Comparison of ENCODE assay signal across 26 cellular contexts in the genomic region with DNA sequence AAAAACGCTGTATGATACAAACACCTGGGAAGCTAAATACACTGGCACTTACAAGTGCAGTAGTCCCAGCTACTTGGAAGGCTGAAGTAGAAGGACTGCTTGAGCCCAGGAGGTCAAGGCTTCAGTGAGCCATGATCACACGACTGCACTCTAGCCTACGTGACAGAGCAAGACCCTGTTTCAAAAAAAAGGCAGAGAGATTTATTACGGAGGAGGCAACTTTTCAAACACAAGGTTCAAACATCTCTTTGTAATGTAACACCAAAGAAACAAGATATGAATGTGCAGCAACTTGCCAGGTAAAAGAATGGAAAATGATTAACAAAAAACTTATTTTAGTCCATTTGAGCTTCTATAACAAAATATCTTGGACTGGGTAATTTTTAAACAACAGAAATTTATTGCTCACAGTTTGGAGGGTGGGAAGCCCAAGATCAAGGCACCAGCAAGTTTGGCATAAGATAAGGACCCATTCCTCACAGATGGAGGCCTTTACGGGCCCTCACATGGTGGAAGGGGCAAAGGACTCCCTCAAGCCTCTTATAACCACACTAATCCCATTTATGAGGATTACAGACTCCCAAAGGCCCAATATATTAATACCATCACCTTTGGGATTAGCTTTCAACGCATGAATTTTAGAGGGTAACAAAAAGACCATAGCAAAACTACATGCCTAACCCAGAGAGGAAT.
DNase-seq lines count a peak whose midpoint lies in the region; ATAC-seq and TF ChIP-seq lines count a peak whose summit lies in the region.
"Had no signal": no experiment of that assay in that cellular context is flagged by ENCODE, and none has a peak within 500 bp of the region (broad histone marks: within the 10 kb centered on the region; RNA-seq: fewer than 3 reads in every experiment).

No MANE protein-coding gene starts in this region.

- no peak overlapping the region for H2BK15ac ChIP-seq in mesenchymal stem cell (ENCODE audit: low read depth, poor library complexity, severe bottlenecking)

- H4K8ac ChIP-seq in mesenchymal stem cell (ENCODE audit: low read length): no peak overlapping the region

- no peaks in the 10 kb centered on the region for H3K36me3 ChIP-seq in body of pancreas (replicated peaks in 1 of 2; ENCODE audit: insufficient read depth in 1 of 2, low read depth in 2 of 2)
- H3K36me3 ChIP-seq in mesenchymal stem cell (ENCODE audit: control insufficient read depth in 1 of 2, insufficient read depth in 2 of 2, low read depth in 1 of 2, low read length in 2 of 2): no peaks in the 10 kb centered on the region
- H3K36me3 ChIP-seq in testis (ENCODE audit: low read depth, missing control alignments): no peaks in the 10 kb centered on the region
- H3K36me3 ChIP-seq: right atrium auricular region, spleen, suprapubic skin had no signal

- no peak overlapping the region for H2AFZ ChIP-seq in mesenchymal stem cell (ENCODE audit: low read depth, low read length)

- no peak overlapping the region for H2AK5ac ChIP-seq in mesenchymal stem cell (ENCODE audit: low read length, severe bottlenecking)

- CTCF ChIA-PET in HEK293T (lab: Yijun Ruan, JAX): interaction anchor here (1.1 kb wide), 1 partner anchor 226 kb away, joined by 3 read pairs; no protein-coding TSS in a partner anchor

- no peak overlapping the region for H3K4ac ChIP-seq in mesenchymal stem cell (ENCODE audit: low read depth in 1 of 2, low read length in 2 of 2)

- H2BK120ac ChIP-seq in mesenchymal stem cell (ENCODE audit: low read depth, low read length): no peak overlapping the region

- POLR2A ChIA-PET in HEK293T (lab: Yijun Ruan, JAX): interaction anchor here (0.9 kb wide), 1 partner anchor 121 kb away, joined by 3 read pairs; the partner anchor contains the start of gene RPL5

- no peak overlapping the region for H3K14ac ChIP-seq in mesenchymal stem cell (ENCODE audit: low read length in 2 of 2)

- H3K9me3 ChIP-seq in body of pancreas: no peaks in the 10 kb centered on the region
- no peaks in the 10 kb centered on the region for H3K9me3 ChIP-seq in mesenchymal stem cell (ENCODE audit: control insufficient read depth, low read length)
- H3K9me3 ChIP-seq in testis: no peaks in the 10 kb centered on the region
- H3K9me3 ChIP-seq: right atrium auricular region, spleen, suprapubic skin had no signal

- 31 to 35% methylated on average over 6 of the region's 6 CpGs for WGBS in body of pancreas, 2 donors
- 81% methylated on average over 4 of the region's 6 CpGs for WGBS in mesenchymal stem cell
- 52 to 64% methylated on average over 6 of the region's 6 CpGs for WGBS in testis, 2 donors

- no peak for TF ChIP-seq CTCF in body of pancreas (IDR thresholded peaks at IDR 0.05)
- TF ChIP-seq CTCF in testis (IDR thresholded peaks at IDR 0.05): no peak

- H3K4me1 ChIP-seq in body of pancreas: peaks cover 29% of the 10 kb centered on the region
- peaks cover 4% of the 10 kb centered on the region for H3K4me1 ChIP-seq in mesenchymal stem cell (ENCODE audit: control insufficient read depth, insufficient read depth, low read depth, low read length)
- peaks cover 8% of the 10 kb centered on the region for H3K4me1 ChIP-seq in testis
- H3K4me1 ChIP-seq: right atrium auricular region, spleen, suprapubic skin had no signal

- no peak overlapping the region for H4K91ac ChIP-seq in mesenchymal stem cell (ENCODE audit: low read length)

- no peak overlapping the region for H3K4me3 ChIP-seq in body of pancreas
- no peak overlapping the region for H3K4me3 ChIP-seq in mesenchymal stem cell (ENCODE audit: insufficient read depth in 1 of 2, low read depth in 1 of 2, low read length in 2 of 2)
- H3K4me3 ChIP-seq in testis: no peak overlapping the region
- H3K4me3 ChIP-seq: right atrium auricular region, spleen, suprapubic skin had no signal

- intact Hi-C loops in body of pancreas (cut with DNase I): no loop called here
- intact Hi-C loops in testis (cut with DNase I; ENCODE audit: low total_unique reads): no loop called here

- DNase-seq in HEK293T (ENCODE audit: extremely low spot score): no peak
- DNase-seq in body of pancreas: peak in 3 of 4 donors; percentile 13 to 36 (median 17)
- peak; percentile 22 for DNase-seq in mesenchymal stem cell
- DNase-seq in testis: peak; percentile 40
- DNase-seq in left lobe of liver (ENCODE audit: low spot score): no peak
- no peak for DNase-seq in HuH-7 (ENCODE audit: low spot score)
- DNase-seq: activated CD4-positive, alpha-beta T cell treated with anti-CD3 and anti-CD28 coated beads for 4 hours; activated naive CD4-positive, alpha-beta T cell treated with anti-CD3 and anti-CD28 coated beads, Interleukin-2, amount 50 U/mL, for 16 hours; activated T-cell treated with anti-CD3 and anti-CD28 coated beads, Interleukin-2, amount 50 U/mL, for 48 hours; aorta; caudate nucleus; dermis blood vessel endothelial cell; EL; islet precursor cell; mammary epithelial cell; NCI-H1436; NCI-H526 treated with DMSO at 0.1 percent for 48 hours; occipital lobe; spleen; stimulated activated CD4-positive, alpha-beta T cell treated with anti-CD3 and anti-CD28 coated beads, Interleukin-2, amount 100 ng/mL, for 48 hours; T-helper 17 cell had no signal

- H2BK5ac ChIP-seq in mesenchymal stem cell (ENCODE audit: low read depth, low read length, poor library complexity, severe bottlenecking): no peak overlapping the region

- H3K9ac ChIP-seq in mesenchymal stem cell (ENCODE audit: low read length): no peak overlapping the region

- no peak overlapping the region for H3K18ac ChIP-seq in mesenchymal stem cell (ENCODE audit: low read depth in 1 of 2, low read length in 2 of 2)

- peaks cover 21% of the 10 kb centered on the region for H3K79me1 ChIP-seq in mesenchymal stem cell (replicated peaks; ENCODE audit: low read length, poor library complexity, severe bottlenecking)

- H2BK12ac ChIP-seq in mesenchymal stem cell (ENCODE audit: low read length in 2 of 2): no peak overlapping the region

- no peak for ATAC-seq in body of pancreas
- no peak for ATAC-seq in left lobe of liver
- ATAC-seq in HG02870 (IDR thresholded peaks at IDR 0.05; ENCODE audit: unreplicated experiment): no peak
- ATAC-seq: HCT116; stimulated activated memory B cell treated with anti-CD40 and anti-IgM and Interleukin-4, amounts not matched to agents 10 μg/mL and 1 μg/mL and 100 μg/mL, for 72 hours; T-helper 17 cell had no signal

- no peak for TF ChIP-seq POLR2A in body of pancreas (IDR thresholded peaks at IDR 0.05)
- no peak for TF ChIP-seq POLR2A in testis (IDR thresholded peaks at IDR 0.05)

- H3K27ac ChIP-seq in body of pancreas (peak overlapping the region in 3 of 4 donors; percentile 38 to 50 (median 46)), mesenchymal stem cell (ENCODE audit: low read length, poor library complexity, severe bottlenecking) (no peak overlapping the region), testis (no peak overlapping the region)
- H3K27ac ChIP-seq: right atrium auricular region, spleen, suprapubic skin had no signal

- no peak overlapping the region for H3K23ac ChIP-seq in mesenchymal stem cell (ENCODE audit: low read length in 2 of 2)

- no peak overlapping the region for H3K4me2 ChIP-seq in mesenchymal stem cell (ENCODE audit: low read length, poor library complexity, severe bottlenecking)

- no peaks in the 10 kb centered on the region for H3K27me3 ChIP-seq in body of pancreas
- no peaks in the 10 kb centered on the region for H3K27me3 ChIP-seq in mesenchymal stem cell (ENCODE audit: control insufficient read depth in 1 of 2, insufficient read depth in 1 of 2, low read length in 2 of 2)
- no peaks in the 10 kb centered on the region for H3K27me3 ChIP-seq in testis
- H3K27me3 ChIP-seq: right atrium auricular region, spleen, suprapubic skin had no signal

TF ChIP-seq in HEK293T, 16 proteins besides CTCF, POLR2A, EP300 and RAD21:
- TF ChIP-seq PKNOX1 (IDR thresholded peaks at IDR 0.05) (peak; percentile 53; the same call in 1 of the 2 replicates), FOXK2 (IDR thresholded peaks at IDR 0.05) (no peak), ZNF384 (IDR thresholded peaks at IDR 0.05) (peak; percentile 27; the same call in 1 of the 2 replicates), FOXM1 (IDR thresholded peaks at IDR 0.05; ENCODE audit: borderline replicate concordance) (no peak), HDGF (IDR thresholded peaks at IDR 0.05; ENCODE audit: borderline replicate concordance) (no peak)

Comparison
In these comparisons a context has a peak if more than half of its experiments do, and no peak if none do; other contexts are left out.
1. DNase-seq: peak in body of pancreas (3 of 4), mesenchymal stem cell (single experiment) and testis (single experiment); none in HEK293T (single experiment), left lobe of liver (single experiment) and HuH-7 (single experiment).
2. H3K27ac ChIP-seq: peak in body of pancreas (3 of 4); none in mesenchymal stem cell (single experiment) and testis (0 of 2).